Comparison of ENCODE assay signal across 1 cellular context in genomic region chr9:133775951-133776905, GRCh38.
TF ChIP-seq lines count a peak whose summit lies in the region.

No MANE protein-coding gene starts in this region.

TF ChIP-seq in HepG2, 621 proteins besides CTCF, POLR2A, EP300 and RAD21 (continued from another document):
- TF ChIP-seq GMEB1 (CRISPR knock-in tag; IDR thresholded peaks at IDR 0.05; ENCODE audit: borderline replicate concordance) (no peak), CREM (IDR thresholded peaks at IDR 0.05) (no peak), CREM (CRISPR knock-in tag; IDR thresholded peaks at IDR 0.05) (no peak), RNF219 (CRISPR knock-in tag; IDR thresholded peaks at IDR 0.05) (no peak), AGO2 (optimal IDR thresholded peaks at IDR 0.05; ENCODE audit: low read depth, low read length) (peak; percentile 67), ZBTB2 (CRISPR knock-in tag; IDR thresholded peaks at IDR 0.05; ENCODE audit: low read depth) (no peak), EHMT2 (IDR thresholded peaks at IDR 0.05; ENCODE audit: borderline replicate concordance, low read depth, low read length) (no peak)
